1 cellular context compared by ENCODE assay signal in genomic region chr2:233426619-233427342, GRCh38.
TF ChIP-seq lines count a peak whose summit lies in the region.

No MANE protein-coding gene starts in this region.

TF ChIP-seq in K562, 482 proteins besides CTCF, POLR2A, EP300 and RAD21 (continued from another document and continues in another):
- TF ChIP-seq ZNF318 (IDR thresholded peaks at IDR 0.05; ENCODE audit: borderline replicate concordance in 1 of 2, low read depth in 1 of 2) (peak in 1 of 2 experiments; percentile 97; a peak in 2 of 4 replicates), NEUROD1 (IDR thresholded peaks at IDR 0.05; ENCODE audit: borderline replicate concordance, low read depth, low read length, partially characterized antibody) (peak; percentile 65), MEF2A (IDR thresholded peaks at IDR 0.05; ENCODE audit: control insufficient read depth, low read depth, low read length) (0 out of 2 replicates have a peak, but pooled peaks have one; percentile 35), ZNF407 (IDR thresholded peaks at IDR 0.05; ENCODE audit: low read depth) (peak; percentile 65), GTF2B (IDR thresholded peaks at IDR 0.05; ENCODE audit: extremely low read depth, insufficient read length) (no peak), SRSF9 (IDR thresholded peaks at IDR 0.05; ENCODE audit: borderline replicate concordance, low read depth, low read length) (no peak), ZBTB11 (CRISPR knock-in tag; IDR thresholded peaks at IDR 0.05) (no peak), TRIM28 (IDR thresholded peaks at IDR 0.05) (peak; percentile 88), NKRF (IDR thresholded peaks at IDR 0.05; ENCODE audit: borderline replicate concordance) (no peak), SLC30A9 (CRISPR knock-in tag; IDR thresholded peaks at IDR 0.05) (no peak), DPF2 (IDR thresholded peaks at IDR 0.05) (peak; percentile 94), NFE2L1 (tag; IDR thresholded peaks at IDR 0.05; ENCODE audit: borderline replicate concordance, low read depth) (peak; percentile 97), RNF2 (IDR thresholded peaks at IDR 0.05) (peak; percentile 39; the same call in 1 of the 2 replicates), ELK1 (CRISPR knock-in tag; IDR thresholded peaks at IDR 0.05) (no peak), ASH1L (IDR thresholded peaks at IDR 0.05; ENCODE audit: borderline replicate concordance, low read depth, partially characterized antibody) (no peak), TEAD1 (CRISPR knock-in tag; IDR thresholded peaks at IDR 0.05) (peak in 1 of 2 experiments; percentile 69; a peak in 1 of 4 replicates), ZNF707 (CRISPR knock-in tag; conservative IDR thresholded peaks at IDR 0.05) (no peak), CBX8 (IDR thresholded peaks at IDR 0.05; ENCODE audit: borderline replicate concordance, extremely low read depth, low read depth, low read length, poor library complexity, severe bottlenecking) (no peak), NONO (IDR thresholded peaks at IDR 0.05; ENCODE audit: low read depth in 2 of 2, low read length in 1 of 2) (0 out of 4 replicates have a peak, but pooled peaks of 1 of the 2 experiments have one; percentile 22), TAF9B (IDR thresholded peaks at IDR 0.05; ENCODE audit: partially characterized antibody) (peak; percentile 98), POLR2G (IDR thresholded peaks at IDR 0.05; ENCODE audit: low read depth, low read length) (no peak), ZNF639 (CRISPR knock-in tag; conservative IDR thresholded peaks at IDR 0.05 in 1 of 2, IDR thresholded peaks at IDR 0.05 in 1 of 2) (peak in 1 of 2 experiments; percentile 59; a peak in 1 of 4 replicates), MYNN (IDR thresholded peaks at IDR 0.05) (peak; percentile 45; the same call in 1 of the 2 replicates), MYNN (CRISPR knock-in tag; IDR thresholded peaks at IDR 0.05) (no peak)
